ENCODE assay signal across 17 cellular contexts in the genomic region with DNA sequence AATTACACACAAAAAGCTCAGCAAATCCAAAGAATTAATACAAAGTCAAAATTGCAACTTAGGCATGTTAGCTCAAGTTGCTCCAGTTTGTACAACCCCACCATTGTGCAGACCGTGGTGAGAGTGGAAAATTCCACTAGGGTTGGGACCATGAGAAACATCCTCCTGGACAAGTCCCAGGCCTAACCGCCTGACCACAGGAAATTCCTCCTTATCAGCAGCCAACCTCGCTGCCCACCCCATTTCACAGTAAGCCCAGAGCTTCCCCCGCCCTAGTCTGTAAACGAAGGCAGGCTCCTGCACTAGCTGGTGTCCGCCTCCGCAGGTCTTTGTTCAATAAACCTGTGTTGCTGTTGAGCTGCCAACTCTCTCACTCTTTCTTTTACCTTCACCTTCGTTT.
DNase-seq lines count a peak whose midpoint lies in the region; ATAC-seq, FAIRE-seq and TF ChIP-seq lines count a peak whose summit lies in the region.
"Had no signal": no experiment of that assay in that cellular context is flagged by ENCODE, and none has a peak within 500 bp of the region (broad histone marks: within the 10 kb centered on the region; RNA-seq: fewer than 3 reads in every experiment).

No MANE protein-coding gene starts in this region.

- no peak overlapping the region for H3K4me3 ChIP-seq in NT2/D1 (ENCODE audit: insufficient read length, low read depth)
- no peak overlapping the region for H3K4me3 ChIP-seq in bronchial epithelial cell (ENCODE audit: low read depth, low read length)
- H3K4me3 ChIP-seq in HepG2 (replicated peaks in 1 of 3; ENCODE audit: insufficient read depth in 1 of 3, low read depth in 2 of 3, low read length in 3 of 3), result no peak overlapping the region
- H3K4me3 ChIP-seq in MG63, result no peak overlapping the region
- H3K4me3 ChIP-seq in coronary artery, result no peak overlapping the region
- H3K4me3 ChIP-seq: ascending aorta had no signal

- no TSS peak for BruUV-seq in HepG2 (replicated peaks; lab: Mats Ljungman, UMichigan)

- ATAC-seq in HepG2 (peak; percentile 91), GM18867 (IDR thresholded peaks at IDR 0.05; ENCODE audit: unreplicated experiment) (no peak), GM21360 (IDR thresholded peaks at IDR 0.05; ENCODE audit: unreplicated experiment) (no peak)
- ATAC-seq: activated T-cell treated with anti-CD3 and anti-CD28 coated beads, Interleukin-2, amount 50 U/mL, for 72 hours; stimulated activated naive CD8-positive, alpha-beta T cell treated with anti-CD3 and anti-CD28 coated beads, Interleukin-15, amount 100 ng/mL, for 72 hours had no signal

- peak; percentile 27 for DNase-seq in ELF-1 (ENCODE audit: low read depth, low spot score)
- DNase-seq in NT2/D1 (ENCODE audit: low read depth, low spot score), result peak; percentile 1
- peak; percentile 13 for DNase-seq in bronchial epithelial cell (ENCODE audit: low read depth)
- peak; percentile 44 for DNase-seq in HepG2 (ENCODE audit: low spot score)
- no peak for DNase-seq in MG63
- DNase-seq in coronary artery (ENCODE audit: low spot score), result no peak
- DNase-seq: activated CD4-positive, alpha-beta T cell treated with anti-CD3 and anti-CD28 coated beads for 1 hour; activated T-cell treated with anti-CD3 and anti-CD28 coated beads, Interleukin-2, amount 50 U/mL, for 72 hours; NCI-H1092 treated with DMSO at 0.1 percent for 48 hours; NCI-H510A; stimulated activated CD4-positive, alpha-beta T cell treated with anti-CD3 and anti-CD28 coated beads, Interleukin-4, amount 100 ng/mL, for 4 hours; stimulated activated naive CD8-positive, alpha-beta T cell treated with anti-CD3 and anti-CD28 coated beads, Interleukin-15, amount 100 ng/mL, for 72 hours had no signal

- TF ChIP-seq EP300 in HepG2 (IDR thresholded peaks at IDR 0.05; ENCODE audit: low read depth in 2 of 2, low read length in 2 of 2), result no peak
- no peak for TF ChIP-seq EP300 in HepG2 (CRISPR knock-in tag; IDR thresholded peaks at IDR 0.05; ENCODE audit: borderline replicate concordance)

- TF ChIP-seq POLR2A in HepG2 (IDR thresholded peaks at IDR 0.05; ENCODE audit: insufficient read depth in 1 of 2, low read depth in 2 of 2, low read length in 2 of 2), result no peak

- H3K4me1 ChIP-seq in NT2/D1 (ENCODE audit: insufficient read depth, insufficient read length) (no peaks in the 10 kb centered on the region), HepG2 (ENCODE audit: insufficient read depth, low read length) (no peaks in the 10 kb centered on the region)
- H3K4me1 ChIP-seq: ascending aorta had no signal

- H3K79me2 ChIP-seq in HepG2 (ENCODE audit: insufficient read depth, low read length), result no peaks in the 10 kb centered on the region

- no peak for TF ChIP-seq RAD21 in HepG2 (CRISPR knock-in tag; IDR thresholded peaks at IDR 0.05)

- H3K27ac ChIP-seq in HepG2 (ENCODE audit: extremely low read length, insufficient read depth, low read length), result no peak overlapping the region
- H3K27ac ChIP-seq in coronary artery, result no peak overlapping the region
- H3K27ac ChIP-seq: ascending aorta, epithelial cell of prostate had no signal

- H3K9me3 ChIP-seq in NT2/D1 (ENCODE audit: insufficient read depth, low read length), result no peaks in the 10 kb centered on the region; the same call in 1 of the 2 replicates
- no peaks in the 10 kb centered on the region for H3K9me3 ChIP-seq in HepG2 (ENCODE audit: low read length)
- no peaks in the 10 kb centered on the region for H3K9me3 ChIP-seq in MG63
- H3K9me3 ChIP-seq: ascending aorta had no signal

- H3K9ac ChIP-seq in NT2/D1 (ENCODE audit: insufficient read length, low read depth) (no peak overlapping the region), HepG2 (ENCODE audit: insufficient read depth, low read depth, low read length) (no peak overlapping the region)

- H3K27me3 ChIP-seq in NT2/D1 (ENCODE audit: insufficient read depth, insufficient read length), result no peaks in the 10 kb centered on the region
- H3K27me3 ChIP-seq in bronchial epithelial cell (ENCODE audit: control insufficient read depth, insufficient read depth, low read length), result no peaks in the 10 kb centered on the region
- H3K27me3 ChIP-seq in HepG2 (ENCODE audit: control insufficient read depth in 1 of 2, insufficient read depth in 2 of 2, low read length in 2 of 2), result no peaks in the 10 kb centered on the region
- H3K27me3 ChIP-seq in MG63, result no peaks in the 10 kb centered on the region
- H3K27me3 ChIP-seq: ascending aorta had no signal

- H3K36me3 ChIP-seq in NT2/D1 (ENCODE audit: insufficient read depth, insufficient read length, low read length) (no peaks in the 10 kb centered on the region), bronchial epithelial cell (ENCODE audit: control insufficient read depth, insufficient read depth, low read length) (no peaks in the 10 kb centered on the region), HepG2 (replicated peaks in 1 of 2; ENCODE audit: control insufficient read depth in 1 of 2, insufficient read depth in 2 of 2, low read length in 2 of 2) (no peaks in the 10 kb centered on the region), MG63 (no peaks in the 10 kb centered on the region)
- H3K36me3 ChIP-seq: ascending aorta had no signal

- TF ChIP-seq CTCF in bronchial epithelial cell (IDR thresholded peaks at IDR 0.05; ENCODE audit: insufficient read depth, low read length, severe bottlenecking) (no peak), HepG2 (CRISPR knock-in tag; IDR thresholded peaks at IDR 0.05) (no peak), coronary artery (IDR thresholded peaks at IDR 0.05) (no peak)

- 7% methylated on average over 8 of the region's 8 CpGs for WGBS in HepG2 (ENCODE audit: low lambda C conversion rate)

- FAIRE-seq in bronchial epithelial cell (lab: Jason Lieb, UNC) (no peak), HepG2 (lab: Jason Lieb, UNC) (no peak)
- FAIRE-seq: GM12892 had no signal

- CTCF ChIA-PET in HepG2 (lab: Yijun Ruan, JAX; ENCODE audit: low intra/inter-chr PET ratio, low total read pairs), result no interaction called here

- intact Hi-C loops in HepG2 (cut with micrococcal nuclease; ENCODE audit: unreplicated experiment), result no loop called here

- peak overlapping the region; percentile 38 for H3K4me2 ChIP-seq in HepG2 (ENCODE audit: low read depth, low read length)

- H2AFZ ChIP-seq in HepG2 (ENCODE audit: low read length), result no peak overlapping the region

- in situ Hi-C loops in HepG2 (cut with HindIII; ENCODE audit: extremely low pct_ligation_motif_present, low pct_unique_long_range_greater_than_20kb), result no loop called here

- no peaks in the 10 kb centered on the region for H4K20me1 ChIP-seq in HepG2 (ENCODE audit: insufficient read depth, low read length)

- POLR2A ChIA-PET in HepG2 (lab: Yijun Ruan, JAX), result no interaction called here

TF ChIP-seq in HepG2, 621 proteins besides CTCF, POLR2A, EP300 and RAD21 (continues in another document):
- TF ChIP-seq TBX3 (IDR thresholded peaks at IDR 0.05; ENCODE audit: borderline replicate concordance) (no peak), ZMYM4 (CRISPR knock-in tag; IDR thresholded peaks at IDR 0.05) (0 out of 2 replicates have a peak, but pooled peaks have one; percentile 16), ZNF331 (CRISPR knock-in tag; IDR thresholded peaks at IDR 0.05) (peak; percentile 21; the same call in 1 of the 2 replicates), UBTF (CRISPR knock-in tag; IDR thresholded peaks at IDR 0.05) (peak; percentile 61), ZNF616 (CRISPR knock-in tag; IDR thresholded peaks at IDR 0.05; ENCODE audit: low read depth) (no peak), REXO4 (CRISPR knock-in tag; IDR thresholded peaks at IDR 0.05; ENCODE audit: borderline replicate concordance) (no peak)
- TF ChIP-seq, protein P1, sequence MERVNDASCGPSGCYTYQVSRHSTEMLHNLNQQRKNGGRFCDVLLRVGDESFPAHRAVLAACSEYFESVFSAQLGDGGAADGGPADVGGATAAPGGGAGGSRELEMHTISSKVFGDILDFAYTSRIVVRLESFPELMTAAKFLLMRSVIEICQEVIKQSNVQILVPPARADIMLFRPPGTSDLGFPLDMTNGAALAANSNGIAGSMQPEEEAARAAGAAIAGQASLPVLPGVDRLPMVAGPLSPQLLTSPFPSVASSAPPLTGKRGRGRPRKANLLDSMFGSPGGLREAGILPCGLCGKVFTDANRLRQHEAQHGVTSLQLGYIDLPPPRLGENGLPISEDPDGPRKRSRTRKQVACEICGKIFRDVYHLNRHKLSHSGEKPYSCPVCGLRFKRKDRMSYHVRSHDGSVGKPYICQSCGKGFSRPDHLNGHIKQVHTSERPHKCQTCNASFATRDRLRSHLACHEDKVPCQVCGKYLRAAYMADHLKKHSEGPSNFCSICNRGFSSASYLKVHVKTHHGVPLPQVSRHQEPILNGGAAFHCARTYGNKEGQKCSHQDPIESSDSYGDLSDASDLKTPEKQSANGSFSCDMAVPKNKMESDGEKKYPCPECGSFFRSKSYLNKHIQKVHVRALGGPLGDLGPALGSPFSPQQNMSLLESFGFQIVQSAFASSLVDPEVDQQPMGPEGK (CRISPR knock-in tag; IDR thresholded peaks at IDR 0.05), result peak; percentile 42; the same call in 1 of the 2 replicates

Comparison
In these comparisons a context has a peak if more than half of its experiments do, and no peak if none do; other contexts are left out.
1. DNase-seq: peak in ELF-1 (single experiment), NT2/D1 (single experiment), bronchial epithelial cell (single experiment) and HepG2 (single experiment); none in MG63 (single experiment) and coronary artery (single experiment).